In genomic region chr4:4413373-4413725, GRCh38 we compare ENCODE assay signal across 24 cellular contexts. TPM values are rescaled to one million over a fixed set of nuclear protein-coding genes. Genes with fewer than 3 reads are reported as not detected.
DNase-seq lines count a peak whose midpoint lies in the region; ATAC-seq, FAIRE-seq and TF ChIP-seq lines count a peak whose summit lies in the region.
"Had no signal": no experiment of that assay in that cellular context is flagged by ENCODE, and none has a peak within 500 bp of the region (broad histone marks: within the 10 kb centered on the region; RNA-seq: fewer than 3 reads in every experiment).

No MANE protein-coding gene starts in this region.

- H3K4me1 ChIP-seq in CD8-positive, alpha-beta T cell (ENCODE audit: insufficient read depth, low read length), result peaks cover 10% of the 10 kb centered on the region
- H3K4me1 ChIP-seq in RWPE2 (ENCODE audit: insufficient read depth, poor library complexity, severe bottlenecking) (peaks cover 2% of the 10 kb centered on the region), kidney (ENCODE audit: control insufficient read depth in 1 of 2, insufficient read depth in 1 of 2, low read depth in 1 of 2, low read length in 2 of 2) (no peaks in the 10 kb centered on the region)
- H3K4me1 ChIP-seq: A549, SJCRH30 had no signal

- CTCF ChIA-PET in CD8-positive, alpha-beta T cell (lab: Charles Lee), result interaction anchor here (1.3 to 2.2 kb wide), 2 partner anchors 12 to 154 kb away, joined by 3 to 8 read pairs; no protein-coding TSS in a partner anchor

- peak overlapping the region; percentile 60 for H3K27ac Mint-ChIP-seq in CD8-positive, alpha-beta T cell
- H3K27ac Mint-ChIP-seq in progenitor cell of endocrine pancreas, result peak overlapping the region; percentile 74
- no peak overlapping the region for H3K27ac Mint-ChIP-seq in T-helper 17 cell

- no peaks in the 10 kb centered on the region for H3K27me3 ChIP-seq in CD8-positive, alpha-beta T cell (ENCODE audit: insufficient read depth, low read length)
- H3K27me3 ChIP-seq in RWPE2 (ENCODE audit: insufficient read depth, poor library complexity, severe bottlenecking), result no peaks in the 10 kb centered on the region
- H3K27me3 ChIP-seq: BE2C, SJCRH30 had no signal

- no peak for DNase-seq in CD8-positive, alpha-beta T cell
- DNase-seq in RWPE2 (ENCODE audit: low spot score) (peak; percentile 28), kidney (peak; percentile 41), progenitor cell of endocrine pancreas (ENCODE audit: low spot score, unreplicated experiment) (no peak), omental fat pad (ENCODE audit: low spot score) (no peak), T-helper 17 cell (no peak), NCI-H2081 treated with DMSO at 0.1 percent for 48 hours (lab: John Stamatoyannopoulos, UW) (no peak)
- DNase-seq: BE2C; COR-L47; DMS79; H9; KBM-7; NCI-H1092 treated with DMSO at 0.1 percent for 48 hours; NCI-H1436 treated with DMSO at 0.1 percent for 48 hours; NCI-H1930; NCI-H2227 treated with DMSO at 0.1 percent for 48 hours; NCI-H510A treated with DMSO at 0.1 percent for 48 hours; NCI-H748 treated with DMSO at 0.1 percent for 48 hours; NK-92 treated with Interleukin-12 subunit alpha and Interleukin-12 subunit beta, amount 100 ng/mL, for 24 hours had no signal

- H3K9me3 Mint-ChIP-seq in CD8-positive, alpha-beta T cell, result no peaks in the 10 kb centered on the region
- no peaks in the 10 kb centered on the region for H3K9me3 Mint-ChIP-seq in progenitor cell of endocrine pancreas (ENCODE audit: low read depth)

- no peak overlapping the region for H3K4me3 Mint-ChIP-seq in CD8-positive, alpha-beta T cell
- no peak overlapping the region for H3K4me3 Mint-ChIP-seq in progenitor cell of endocrine pancreas (ENCODE audit: low read depth)
- H3K4me3 Mint-ChIP-seq in T-helper 17 cell, result no peak overlapping the region
- H3K4me3 Mint-ChIP-seq: H9 had no signal

- H3K27ac ChIP-seq in CD8-positive, alpha-beta T cell (ENCODE audit: low read depth, low read length), result no peak overlapping the region
- no peak overlapping the region for H3K27ac ChIP-seq in RWPE2 (ENCODE audit: poor library complexity, severe bottlenecking)
- H3K27ac ChIP-seq in kidney (ENCODE audit: low read depth in 2 of 2, low read length in 2 of 2), result no peak overlapping the region
- H3K27ac ChIP-seq: A549, HL-60, SJCRH30 had no signal

- no peak for FAIRE-seq in kidney (lab: Jason Lieb, UNC)
- FAIRE-seq: A549 had no signal

- H3K4me1 Mint-ChIP-seq in CD8-positive, alpha-beta T cell (ENCODE audit: low read depth), result peaks cover 22% of the 10 kb centered on the region
- peaks cover 6% of the 10 kb centered on the region for H3K4me1 Mint-ChIP-seq in progenitor cell of endocrine pancreas (ENCODE audit: low read depth)
- H3K4me1 Mint-ChIP-seq in T-helper 17 cell, result peaks cover 21% of the 10 kb centered on the region

- intact Hi-C loops in CD8-positive, alpha-beta T cell (cut with DNase I, micrococcal nuclease), result no loop called here
- intact Hi-C loops in kidney (cut with DNase I), result no loop called here

- no peaks in the 10 kb centered on the region for H3K9me3 ChIP-seq in CD8-positive, alpha-beta T cell (ENCODE audit: low read length)
- H3K9me3 ChIP-seq in RWPE2 (ENCODE audit: severe bottlenecking) (no peaks in the 10 kb centered on the region), kidney (ENCODE audit: control insufficient read depth in 1 of 2, low read length in 2 of 2) (no peaks in the 10 kb centered on the region), T-helper 17 cell (ENCODE audit: control insufficient read depth, low read length, poor library complexity, severe bottlenecking) (no peaks in the 10 kb centered on the region)
- H3K9me3 ChIP-seq: A549, BE2C, SJCRH30 had no signal

- no peak overlapping the region for H3K9ac ChIP-seq in kidney (ENCODE audit: low read length in 2 of 2)

- POLR2A ChIA-PET in CD8-positive, alpha-beta T cell (lab: Charles Lee), result no interaction called here

- no peaks in the 10 kb centered on the region for H3K27me3 Mint-ChIP-seq in CD8-positive, alpha-beta T cell (ENCODE audit: low read depth)
- H3K27me3 Mint-ChIP-seq in progenitor cell of endocrine pancreas (no peaks in the 10 kb centered on the region), T-helper 17 cell (no peaks in the 10 kb centered on the region)

- H3K36me3 ChIP-seq in CD8-positive, alpha-beta T cell (ENCODE audit: insufficient read depth, low read length), result peaks cover 11% of the 10 kb centered on the region
- H3K36me3 ChIP-seq in RWPE2 (ENCODE audit: low read depth) (peaks cover under 1% of the 10 kb centered on the region; the same call in 1 of the 2 replicates), kidney (ENCODE audit: control insufficient read depth in 1 of 2, insufficient read depth in 2 of 2, low read length in 2 of 2) (peaks cover 0 to under 1% of the 10 kb centered on the region in 2 donors)
- H3K36me3 ChIP-seq: SJCRH30 had no signal

- no peak for ATAC-seq in CD8-positive, alpha-beta T cell
- ATAC-seq in RWPE2 (ENCODE audit: low read depth) (no peak), omental fat pad (ENCODE audit: low FRiP score) (no peak), GM18519 (IDR thresholded peaks at IDR 0.05; ENCODE audit: low FRiP score, unreplicated experiment) (no peak), T-helper 17 cell (no peak)
- ATAC-seq: A549 had no signal

- no peak for TF ChIP-seq CTCF in CD8-positive, alpha-beta T cell (IDR thresholded peaks at IDR 0.05)
- TF ChIP-seq CTCF in RWPE2 (IDR thresholded peaks at IDR 0.05; ENCODE audit: poor library complexity, severe bottlenecking) (no peak), kidney (IDR thresholded peaks at IDR 0.05; ENCODE audit: borderline replicate concordance, extremely low read depth, insufficient read depth) (no peak), progenitor cell of endocrine pancreas (IDR thresholded peaks at IDR 0.05; ENCODE audit: unreplicated experiment) (no peak), omental fat pad (IDR thresholded peaks at IDR 0.05) (no peak)

- H3K36me3 Mint-ChIP-seq in CD8-positive, alpha-beta T cell, result peaks cover 64% of the 10 kb centered on the region
- H3K36me3 Mint-ChIP-seq in progenitor cell of endocrine pancreas (ENCODE audit: insufficient read depth) (peaks cover 17% of the 10 kb centered on the region), T-helper 17 cell (ENCODE audit: low read depth) (peaks cover 3% of the 10 kb centered on the region)

- no peak overlapping the region for H3K4me3 ChIP-seq in CD8-positive, alpha-beta T cell (ENCODE audit: low read depth, low read length)
- H3K4me3 ChIP-seq in RWPE2 (ENCODE audit: severe bottlenecking), result no peak overlapping the region
- no peak overlapping the region for H3K4me3 ChIP-seq in kidney (ENCODE audit: low read length in 2 of 2)
- H3K4me3 ChIP-seq: A549, SJCRH30 had no signal

RNA-seq across cellular contexts. Expression of gene NSG1, which starts 26.4 kb away (rescaled TPM):
- 10 to 100 TPM; 14.2 to 15.8 TPM for total RNA-seq in CD8-positive, alpha-beta T cell
- total RNA-seq in kidney (9.5 TPM), progenitor cell of endocrine pancreas (52.4 and 55.0 TPM in 2 replicates), omental fat pad (10 to 100 TPM in 1 of 4 donors, 1 to 10 TPM in 3; 1.6 to 15.3 (median 6.3) TPM), T-helper 17 cell (10 to 100 TPM; 13.1 to 50.9 TPM)
- polyA plus RNA-seq in kidney (ENCODE audit: insufficient read depth, low read depth, low replicate concordance), result 4.7 TPM
- total RNA-seq: HT-29, SJCRH30 had no signal

Comparison
In these comparisons a context has a peak if more than half of its experiments do, and no peak if none do; other contexts are left out.
1. DNase-seq: peak in RWPE2 (single experiment) and kidney (single experiment); none in CD8-positive, alpha-beta T cell (0 of 7), progenitor cell of endocrine pancreas (single experiment), omental fat pad (single experiment), T-helper 17 cell (0 of 3) and NCI-H2081 treated with DMSO at 0.1 percent for 48 hours (single experiment).